26 cellular contexts compared by ENCODE assay signal in the genomic region with DNA sequence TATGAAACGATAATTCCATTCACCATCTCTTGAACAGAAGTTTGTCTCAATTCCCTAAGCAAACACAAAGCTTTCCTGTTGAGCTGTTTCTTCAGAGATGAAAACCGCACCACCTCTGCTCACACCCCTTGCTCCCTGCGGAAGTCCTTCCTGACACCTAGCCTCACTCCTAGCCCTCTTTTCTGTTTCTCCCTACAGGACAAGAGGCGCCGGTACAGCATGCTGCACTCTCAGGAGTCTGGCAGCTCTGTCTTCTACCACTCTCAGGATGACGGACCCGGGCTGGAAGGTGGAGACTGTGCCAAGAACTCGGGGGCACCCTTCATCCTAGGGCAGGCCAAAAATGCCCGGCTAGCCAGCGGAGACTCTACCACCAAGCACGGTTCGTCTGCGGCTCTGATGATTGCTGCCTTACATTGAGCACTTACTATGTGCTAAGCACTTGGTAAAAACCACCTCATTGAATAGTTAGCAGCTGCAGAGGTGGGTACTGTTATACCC. TPM values are rescaled to one million over a fixed set of nuclear protein-coding genes. Genes with fewer than 3 reads are reported as not detected.
"Had no signal": no experiment of that assay in that cellular context is flagged by ENCODE, and none has a peak within 500 bp of the region (broad histone marks: within the 10 kb centered on the region; RNA-seq: fewer than 3 reads in every experiment).

No MANE protein-coding gene starts in this region.

- ATAC-seq: activated CD4-positive, alpha-beta T cell treated with anti-CD3 and anti-CD28 coated beads for 36 hours; activated T-helper 17 cell treated with anti-CD3 and anti-CD28 coated beads, Interleukin-2, amount 50 U/mL, for 72 hours; T-cell had no signal

- H3K36me3 ChIP-seq: adrenal gland had no signal

- H3K9me3 ChIP-seq: adrenal gland had no signal

- H3K27me3 ChIP-seq: adrenal gland had no signal

- H3K4me1 ChIP-seq: adrenal gland had no signal

- H3K27ac ChIP-seq: adrenal gland, VCaP had no signal

- H3K4me3 ChIP-seq: adrenal gland had no signal

- DNase-seq: activated CD4-positive, alpha-beta memory T cell treated with anti-CD3 and anti-CD28 coated beads, Interleukin-2, amount 10 ng/mL, durations not matched to agents 7 days and 5 days; activated CD4-positive, alpha-beta T cell treated with anti-CD3 and anti-CD28 coated beads for 36 hours; activated CD4-positive, alpha-beta T cell treated with anti-CD3 and anti-CD28 coated beads, Interleukin-2, amount 50 U/mL, for 1 hour; activated naive CD4-positive, alpha-beta T cell treated with anti-CD3 and anti-CD28 coated beads, Interleukin-2, amount 50 U/mL, for 16 hours; activated naive CD8-positive, alpha-beta T cell treated with anti-CD3 and anti-CD28 coated beads, Interleukin-2, amount 10 ng/mL, durations not matched to agents 7 days and 5 days; activated T-cell treated with anti-CD3 and anti-CD28 coated beads for 4 hours; activated T-cell treated with anti-CD3 and anti-CD28 coated beads, Interleukin-2, amount 50 U/mL, for 48 hours; adrenal gland; anterior cingulate cortex; central memory CD4-positive, alpha-beta T cell; Karpas-422; NCI-H1105 treated with DMSO at 0.1 percent for 48 hours; NCI-H1436 treated with DMSO at 0.1 percent for 48 hours; NCI-H187; NCI-H2081; NCI-H446; NCI-H524; SHP77 treated with DMSO at 0.1 percent for 48 hours; T-cell; T-helper 2 cell; T1000 had no signal

RNA-seq across cellular contexts. Expression of gene VWA5B1, which starts 45.5 kb away (rescaled TPM):
- total RNA-seq: activated CD4-positive, alpha-beta memory T cell treated with anti-CD3 and anti-CD28 coated beads, Interleukin-2, amount 10 ng/mL, durations not matched to agents 7 days and 5 days; activated CD4-positive, alpha-beta T cell treated with anti-CD3 and anti-CD28 coated beads for 36 hours; activated CD8-positive, alpha-beta memory T cell treated with anti-CD3 and anti-CD28 coated beads for 36 hours; activated naive CD8-positive, alpha-beta T cell treated with anti-CD3 and anti-CD28 coated beads, Interleukin-2, amount 10 ng/mL, durations not matched to agents 7 days and 5 days; bronchial epithelial cell; chondrocyte had no signal
